20 cellular contexts compared by ENCODE assay signal in genomic region chr6:44133981-44134711, GRCh38. TPM values are rescaled to one million over a fixed set of nuclear protein-coding genes. Genes with fewer than 3 reads are reported as not detected.
DNase-seq lines count a peak whose midpoint lies in the region; ATAC-seq, FAIRE-seq and TF ChIP-seq lines count a peak whose summit lies in the region.
"Had no signal": no experiment of that assay in that cellular context is flagged by ENCODE, and none has a peak within 500 bp of the region (broad histone marks: within the 10 kb centered on the region; RNA-seq: fewer than 3 reads in every experiment).

No MANE protein-coding gene starts in this region.

- no peaks in the 10 kb centered on the region for H3K9me2 ChIP-seq in HCT116 (ENCODE audit: insufficient read depth)

- H3K9me3 Mint-ChIP-seq in central memory CD8-positive, alpha-beta T cell, result no peaks in the 10 kb centered on the region
- no peaks in the 10 kb centered on the region for H3K9me3 Mint-ChIP-seq in nephron
- H3K9me3 Mint-ChIP-seq: activated T-cell treated with anti-CD3 and anti-CD28 coated beads, Interleukin-2, amount 50 U/mL, for 24 hours had no signal

- no peak for DNase-seq in A549 (ENCODE audit: low read depth in 1 of 2, low spot score in 1 of 2)
- DNase-seq in HCT116 (ENCODE audit: low read depth, low spot score), result no peak
- DNase-seq in central memory CD8-positive, alpha-beta T cell (ENCODE audit: low spot score in 2 of 2), result no peak
- DNase-seq in small intestine, result no peak
- no peak for DNase-seq in mesenteric fat pad (ENCODE audit: low spot score)
- no peak for DNase-seq in anterior cingulate cortex (lab: John Stamatoyannopoulos, UW)
- no peak for DNase-seq in GM10248 (ENCODE audit: extremely low spot score)
- DNase-seq: activated CD4-positive, CD25-positive, alpha-beta regulatory T cell treated with anti-CD3 and anti-CD28 coated beads, Interleukin-2, amount 50 U/mL, for 72 hours; activated CD8-positive, alpha-beta T cell treated with anti-CD3 and anti-CD28 coated beads, Interleukin-2, amount 10 ng/mL, durations not matched to agents 7 days and 5 days; activated naive CD4-positive, alpha-beta T cell; activated T-cell treated with anti-CD3 and anti-CD28 coated beads, Interleukin-2, amount 50 U/mL, for 24 hours; KG1; MV-4-11; stimulated activated CD4-positive, alpha-beta T cell treated with anti-CD3 and anti-CD28 coated beads, Interleukin-4, amount 100 ng/mL, for 4 hours had no signal

- BruUV-seq in HCT116 (replicated peaks; lab: Mats Ljungman, UMichigan), result no TSS peak

- ATAC-seq in A549, result no peak
- no peak for ATAC-seq in HCT116
- ATAC-seq in central memory CD8-positive, alpha-beta T cell (replicated peaks; ENCODE audit: extremely low read depth, poor library complexity, severe bottlenecking), result no peak
- ATAC-seq: activated CD8-positive, alpha-beta T cell treated with anti-CD3 and anti-CD28 coated beads, Interleukin-2, amount 10 ng/mL, durations not matched to agents 7 days and 5 days had no signal

- H3K36me3 ChIP-seq in HCT116 (ENCODE audit: control insufficient read depth in 1 of 2, insufficient read depth in 2 of 2, low read length in 2 of 2) (peaks cover 0 to 7% of the 10 kb centered on the region in 2 experiments; a peak in 3 of 4 replicates), small intestine (ENCODE audit: control insufficient read depth in 2 of 2, insufficient read depth in 2 of 2, low read length in 2 of 2) (peaks cover 2 to 12% of the 10 kb centered on the region in 2 donors)

- H3K4me1 Mint-ChIP-seq in central memory CD8-positive, alpha-beta T cell, result peaks cover 43% of the 10 kb centered on the region
- peaks cover 52% of the 10 kb centered on the region for H3K4me1 Mint-ChIP-seq in nephron

- H3K4me1 ChIP-seq in A549 (peaks cover 11% of the 10 kb centered on the region; the same call in 2 of the 3 replicates), HCT116 (ENCODE audit: control insufficient read depth in 1 of 2, insufficient read depth in 2 of 2, low read length in 2 of 2) (peaks cover 8 to 17% of the 10 kb centered on the region in 2 experiments; a peak in 3 of 4 replicates), small intestine (ENCODE audit: control insufficient read depth in 2 of 2, insufficient read depth in 1 of 2, low read depth in 1 of 2, low read length in 1 of 2) (peaks cover 0 to 6% of the 10 kb centered on the region in 2 donors)
- H3K4me1 ChIP-seq: foreskin keratinocyte had no signal

- H3K9me3 ChIP-seq in A549 (no peaks in the 10 kb centered on the region), HCT116 (ENCODE audit: control insufficient read depth in 1 of 2, insufficient read depth in 1 of 2, low read depth in 1 of 2, low read length in 2 of 2) (no peaks in the 10 kb centered on the region), small intestine (ENCODE audit: control insufficient read depth, low read depth) (no peaks in the 10 kb centered on the region)
- H3K9me3 ChIP-seq: left ventricle myocardium inferior, mucosa of descending colon had no signal

- no peak overlapping the region for H2AFZ ChIP-seq in HCT116 (ENCODE audit: low read depth, low read length, poor library complexity, severe bottlenecking)

- H3K27me3 Mint-ChIP-seq in central memory CD8-positive, alpha-beta T cell, result no peaks in the 10 kb centered on the region
- H3K27me3 Mint-ChIP-seq in nephron (ENCODE audit: low read depth), result no peaks in the 10 kb centered on the region
- H3K27me3 Mint-ChIP-seq: activated T-cell treated with anti-CD3 and anti-CD28 coated beads, Interleukin-2, amount 50 U/mL, for 24 hours had no signal

- CTCF ChIA-PET in A549 (lab: Yijun Ruan, JAX) (interaction anchor here (1.1 to 2.1 kb wide), 3 partner anchors 17 to 38 kb away, joined by 3 to 12 read pairs (median 4); no protein-coding TSS in a partner anchor), HCT116 (lab: Charles Lee) (interaction anchor here (1.0 kb wide), 1 partner anchor 123 kb away, joined by 3 read pairs; no protein-coding TSS in a partner anchor), GM10248 (lab: Yijun Ruan, JAX) (interaction anchor here (1.1 to 3.2 kb wide), 4 partner anchors 17 to 112 kb away, joined by 3 to 22 read pairs (median 4); no protein-coding TSS in a partner anchor)

- no peak for TF ChIP-seq POLR2A in A549 (IDR thresholded peaks at IDR 0.05; ENCODE audit: low read length)
- TF ChIP-seq POLR2A in HCT116 (IDR thresholded peaks at IDR 0.05; ENCODE audit: borderline replicate concordance, extremely low read depth, insufficient read depth, insufficient read length), result no peak

- H3K4me3 Mint-ChIP-seq in central memory CD8-positive, alpha-beta T cell, result no peak overlapping the region
- H3K4me3 Mint-ChIP-seq in nephron, result peak overlapping the region; percentile 53 to 57 (median 56)
- H3K4me3 Mint-ChIP-seq: activated CD8-positive, alpha-beta T cell treated with anti-CD3 and anti-CD28 coated beads, Interleukin-2, amount 10 ng/mL, durations not matched to agents 7 days and 5 days; activated T-cell treated with anti-CD3 and anti-CD28 coated beads, Interleukin-2, amount 50 U/mL, for 24 hours had no signal

- no peak for TF ChIP-seq CTCF in A549 (IDR thresholded peaks at IDR 0.05)
- TF ChIP-seq CTCF in HCT116 (IDR thresholded peaks at IDR 0.05 in 2 of 3, conservative IDR thresholded peaks at IDR 0.05 in 1 of 3; ENCODE audit: borderline replicate concordance in 1 of 3, insufficient read depth in 1 of 3, low read depth in 2 of 3, low read length in 2 of 3), result no peak
- no peak for TF ChIP-seq CTCF in nephron (IDR thresholded peaks at IDR 0.05; ENCODE audit: unreplicated experiment in 3 of 3)
- no peak for TF ChIP-seq CTCF in GM10248 (IDR thresholded peaks at IDR 0.05; ENCODE audit: control extremely low read depth, extremely low read depth, low read depth, missing control alignments)

- H3K4me3 ChIP-seq in A549, result no peak overlapping the region
- H3K4me3 ChIP-seq in HCT116 (replicated peaks in 1 of 2; ENCODE audit: low read depth in 1 of 2, low read length in 2 of 2), result no peak overlapping the region
- no peak overlapping the region for H3K4me3 ChIP-seq in small intestine (ENCODE audit: low read depth in 1 of 2, low read length in 2 of 2)
- H3K4me3 ChIP-seq: mucosa of descending colon had no signal

- H3K9ac ChIP-seq in HCT116 (ENCODE audit: low read length), result no peak overlapping the region

- POLR2A ChIA-PET in A549 (lab: Yijun Ruan, JAX) (interaction anchor here (1.0 kb wide), 1 partner anchor 113 kb away, joined by 4 read pairs; the partner anchor contains the start of gene HSP90AB1), HCT116 (lab: Charles Lee) (no interaction called here), GM10248 (lab: Yijun Ruan, JAX) (no interaction called here)

- no peak for TF ChIP-seq RAD21 in A549 (conservative IDR thresholded peaks at IDR 0.05 in 1 of 2, IDR thresholded peaks at IDR 0.05 in 1 of 2)
- no peak for TF ChIP-seq RAD21 in HCT116 (IDR thresholded peaks at IDR 0.05; ENCODE audit: low read depth)

- no peaks in the 10 kb centered on the region for H4K20me1 ChIP-seq in HCT116 (ENCODE audit: insufficient read depth)

- H3K27me3 ChIP-seq in HCT116 (ENCODE audit: insufficient read depth, low read length), result no peaks in the 10 kb centered on the region
- H3K27me3 ChIP-seq in small intestine (ENCODE audit: control insufficient read depth in 2 of 2, insufficient read depth in 2 of 2, low read length in 2 of 2), result no peaks in the 10 kb centered on the region
- H3K27me3 ChIP-seq: foreskin keratinocyte had no signal

- RAD21 ChIA-PET in HCT116 (lab: Charles Lee; ENCODE audit: low non-redundant PET in 1 of 2, low total read pairs in 2 of 2, uncharacterized antibody in 2 of 2, unreplicated experiment in 2 of 2), result no interaction called here

- peaks cover 14% of the 10 kb centered on the region for H3K36me3 Mint-ChIP-seq in central memory CD8-positive, alpha-beta T cell (ENCODE audit: insufficient read depth)
- H3K36me3 Mint-ChIP-seq in nephron (ENCODE audit: low read depth), result peaks cover 10% of the 10 kb centered on the region

- intact Hi-C loops in HCT116 (cut with micrococcal nuclease), result no loop called here

- WGBS in A549 (ENCODE audit: missing lambda C conversion rate), result 80% methylated on average over 12 of the region's 12 CpGs
- 80 to 84% (median 81%) methylated on average over 12 of the region's 12 CpGs for WGBS in small intestine, 3 donors

- no peak for TF ChIP-seq EP300 in A549 (IDR thresholded peaks at IDR 0.05)

- FAIRE-seq in A549 (lab: Jason Lieb, UNC) (no peak), small intestine (lab: Jason Lieb, UNC) (no peak)
- FAIRE-seq: A204.1, D721Med had no signal

- H3K79me2 ChIP-seq in HCT116 (ENCODE audit: insufficient read depth, low read length), result peaks cover 16% of the 10 kb centered on the region

- H3K4me2 ChIP-seq in A549, result peak overlapping the region; percentile 47; the same call in 2 of the 3 replicates
- H3K4me2 ChIP-seq in HCT116 (ENCODE audit: low read length), result peak overlapping the region; percentile 35; the same call in 1 of the 2 replicates

- peak overlapping the region; percentile 87 for H3K27ac Mint-ChIP-seq in central memory CD8-positive, alpha-beta T cell (ENCODE audit: low read depth)
- H3K27ac Mint-ChIP-seq in nephron, result peak overlapping the region; percentile 87 to 93 (median 92)
- H3K27ac Mint-ChIP-seq: activated CD8-positive, alpha-beta T cell treated with anti-CD3 and anti-CD28 coated beads, Interleukin-2, amount 10 ng/mL, durations not matched to agents 7 days and 5 days; activated T-cell treated with anti-CD3 and anti-CD28 coated beads, Interleukin-2, amount 50 U/mL, for 24 hours had no signal

- H3K27ac ChIP-seq in A549 (no peak overlapping the region), HCT116 (ENCODE audit: low read depth, low read length) (no peak overlapping the region), small intestine (ENCODE audit: low read depth in 1 of 2, low read length in 1 of 2) (peak overlapping the region in 1 of 2 donors; percentile 25)
- H3K27ac ChIP-seq: foreskin keratinocyte had no signal

RNA-seq across cellular contexts. Expression of gene TMEM63B, which starts 6.8 kb away (rescaled TPM):
- 24.0 and 25.4 TPM in 2 replicates for polyA plus RNA-seq in A549 (2011; rRNA removed)
- polyA plus RNA-seq in A549 (2012; cell fraction: cytosol; rRNA removed), result 26.0 and 33.3 TPM in 2 replicates
- 50.9 and 59.9 TPM in 2 replicates for polyA plus RNA-seq in A549 (2012; cell fraction: nucleus; rRNA removed)
- polyA plus RNA-seq in A549 (2017; fragmentation: RNase III; extraction: RNeasy Plus Mini Kit Qiagen cat#74134 plus additional on column Dnase treatment), result 18.3 to 22.2 TPM (median 21.6 TPM) in 3 replicates
- polyA minus RNA-seq in A549 (2011; rRNA and poly(A)+ RNA removed), result 32.9 and 44.4 TPM in 2 replicates
- 58.2 TPM for total RNA-seq in HCT116 (2021; ENCODE audit: unreplicated experiment)
- polyA plus RNA-seq in HCT116 (2012), result 49.8 and 55.4 TPM in 2 replicates
- polyA plus RNA-seq in small intestine, result 10 to 100 TPM; 13.2 to 31.8 (median 19.5) TPM
- total RNA-seq in mesenteric fat pad, result 24.3 TPM

RNA-seq across cellular contexts. Expression of gene MRPL14, which starts 6.9 kb away (rescaled TPM):
- 47.1 and 48.2 TPM in 2 replicates for polyA plus RNA-seq in A549 (2011; rRNA removed)
- 108 and 113 TPM in 2 replicates for polyA plus RNA-seq in A549 (2012; cell fraction: cytosol; rRNA removed)
- polyA plus RNA-seq in A549 (2012; cell fraction: nucleus; rRNA removed), result 49.1 and 67.3 TPM in 2 replicates
- 55.3 to 56.5 TPM (median 56.3 TPM) in 3 replicates for polyA plus RNA-seq in A549 (2017; fragmentation: RNase III; extraction: RNeasy Plus Mini Kit Qiagen cat#74134 plus additional on column Dnase treatment)
- polyA minus RNA-seq in A549 (2011; rRNA and poly(A)+ RNA removed), result 17.1 and 19.3 TPM in 2 replicates
- 69.6 TPM for total RNA-seq in HCT116 (2021; ENCODE audit: unreplicated experiment)
- polyA plus RNA-seq in HCT116 (2012), result 64.7 and 76.7 TPM in 2 replicates
- polyA plus RNA-seq in small intestine, result 100 to 1,000 TPM in 2 of 3 donors, 10 to 100 TPM in 1; 87.1 to 116 (median 105) TPM
- total RNA-seq in mesenteric fat pad, result 36.7 TPM

RNA-seq across cellular contexts. Expression of gene CAPN11, which starts 24.5 kb away (rescaled TPM):
- polyA plus RNA-seq in A549 (2011; rRNA removed) (0.10 and 0.25 TPM in 2 replicates), A549 (2017; fragmentation: RNase III; extraction: RNeasy Plus Mini Kit Qiagen cat#74134 plus additional on column Dnase treatment) (0.09 TPM in 1 of 3 replicates, not detected in the others), small intestine (under 1 TPM in 1 of 3 donors, not detected in 2; 0.18 TPM)
- 0.04 TPM in 2 replicates for polyA plus RNA-seq in A549 (2012; cell fraction: cytosol; rRNA removed)
- 0.14 and 0.31 TPM in 2 replicates for polyA plus RNA-seq in A549 (2012; cell fraction: nucleus; rRNA removed)
- 0.24 TPM in 1 of 2 replicates, not detected in the other for polyA minus RNA-seq in A549 (2011; rRNA and poly(A)+ RNA removed)
- total RNA-seq in HCT116 (2021; ENCODE audit: unreplicated experiment) (not detected), mesenteric fat pad (2.4 TPM)
- polyA plus RNA-seq in HCT116 (2012), result 0.05 TPM in 1 of 2 replicates, not detected in the other
- total RNA-seq: foreskin keratinocyte had no signal
- polyA plus RNA-seq: foreskin keratinocyte had no signal
